Comparison of ENCODE assay signal across 9 cellular contexts in the genomic region with DNA sequence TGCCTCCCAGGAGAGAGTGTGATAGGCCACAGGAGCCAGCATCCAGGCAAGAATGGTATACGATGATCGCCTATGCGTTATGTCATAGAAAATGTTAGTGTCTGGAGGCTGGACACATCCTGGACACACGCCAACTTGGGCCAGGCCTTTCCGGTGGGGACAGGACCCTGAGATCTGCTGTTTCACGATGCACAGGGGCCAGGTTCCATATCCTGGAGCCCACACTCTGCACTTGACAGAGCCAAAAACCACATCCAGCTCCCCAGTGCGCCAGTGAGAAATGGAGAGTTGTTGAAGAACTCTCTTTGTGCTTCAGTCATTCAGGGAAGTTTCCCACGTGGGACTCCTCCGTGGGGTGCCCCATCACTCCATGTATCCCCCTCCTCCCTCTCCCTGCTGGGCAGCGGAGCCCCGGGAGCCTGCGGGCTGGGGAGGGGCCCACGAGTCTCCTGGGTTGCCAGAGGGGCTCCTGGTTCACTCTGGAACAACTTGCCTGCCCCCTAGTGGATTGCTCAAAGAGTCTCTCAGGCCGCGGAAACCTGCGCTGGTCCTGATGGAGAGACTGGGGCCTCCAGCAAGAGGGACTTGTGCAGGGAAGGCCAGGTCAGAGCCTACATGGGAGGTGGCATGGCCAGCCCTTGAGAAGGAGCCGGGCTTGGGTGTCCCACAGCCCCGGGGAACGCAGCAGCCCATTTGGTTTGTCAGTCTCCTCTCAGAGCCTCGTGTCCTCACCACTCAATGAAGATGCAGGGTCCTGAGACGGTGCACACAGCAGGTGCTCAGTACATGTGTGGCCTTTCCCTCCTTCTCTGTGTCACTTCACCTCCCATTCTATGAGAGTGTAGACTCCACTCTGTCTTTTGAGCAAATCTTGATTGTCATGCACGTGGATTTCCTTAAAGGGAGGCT. TPM values are rescaled to one million over a fixed set of nuclear protein-coding genes. Genes with fewer than 3 reads are reported as not detected.
DNase-seq lines count a peak whose midpoint lies in the region; ATAC-seq and TF ChIP-seq lines count a peak whose summit lies in the region.
"Had no signal": no experiment of that assay in that cellular context is flagged by ENCODE, and none has a peak within 500 bp of the region (broad histone marks: within the 10 kb centered on the region; RNA-seq: fewer than 3 reads in every experiment).

No MANE protein-coding gene starts in this region.

- no peak overlapping the region for H3K27ac Mint-ChIP-seq in HFFc6
- H3K27ac Mint-ChIP-seq in activated CD4-positive, alpha-beta T cell treated with anti-CD3 and anti-CD28 coated beads for 36 hours: no peak overlapping the region

- H3K36me3 Mint-ChIP-seq in HFFc6 (ENCODE audit: low read depth): no peaks in the 10 kb centered on the region
- no peaks in the 10 kb centered on the region for H3K36me3 Mint-ChIP-seq in activated CD4-positive, alpha-beta T cell treated with anti-CD3 and anti-CD28 coated beads for 36 hours (ENCODE audit: low read depth)
- H3K36me3 Mint-ChIP-seq: IgD-negative memory B cell had no signal

- TF ChIP-seq POLR2A in right lobe of liver (IDR thresholded peaks at IDR 0.05): no peak

- peak; percentile 90 for TF ChIP-seq CTCF in HFFc6 (IDR thresholded peaks at IDR 0.05)
- TF ChIP-seq CTCF in coronary artery (IDR thresholded peaks at IDR 0.05): peak; percentile 76
- TF ChIP-seq CTCF in right lobe of liver (IDR thresholded peaks at IDR 0.05): peak; percentile 62 to 70 (median 66)

- H3K4me3 ChIP-seq in coronary artery (peak overlapping the region; percentile 34), right lobe of liver (no peak overlapping the region)

- no peaks in the 10 kb centered on the region for H3K4me1 ChIP-seq in right lobe of liver

- no peaks in the 10 kb centered on the region for H3K9me3 ChIP-seq in right lobe of liver

- no peaks in the 10 kb centered on the region for H3K36me3 ChIP-seq in right lobe of liver

- H3K27me3 Mint-ChIP-seq in HFFc6 (ENCODE audit: insufficient read depth): peaks cover 13% of the 10 kb centered on the region
- H3K27me3 Mint-ChIP-seq in activated CD4-positive, alpha-beta T cell treated with anti-CD3 and anti-CD28 coated beads for 36 hours: peaks cover 7% of the 10 kb centered on the region

- H3K4me3 Mint-ChIP-seq in HFFc6: no peak overlapping the region
- no peak overlapping the region for H3K4me3 Mint-ChIP-seq in activated CD4-positive, alpha-beta T cell treated with anti-CD3 and anti-CD28 coated beads for 36 hours
- H3K4me3 Mint-ChIP-seq: IgD-negative memory B cell had no signal

- peak overlapping the region in 1 of 2 donors; percentile 8 for H3K27ac ChIP-seq in coronary artery
- H3K27ac ChIP-seq in right lobe of liver: no peak overlapping the region

- CTCF ChIA-PET in activated CD4-positive, alpha-beta T cell treated with anti-CD3 and anti-CD28 coated beads for 36 hours (lab: Charles Lee): interaction anchor here (0.5 to 1.9 kb wide), 11 partner anchors 22 to 473 kb away, joined by 3 to 8 read pairs (median 3); no protein-coding TSS in a partner anchor

- no peaks in the 10 kb centered on the region for H3K27me3 ChIP-seq in right lobe of liver

- peaks cover 7% of the 10 kb centered on the region; the same call in 1 of the 2 replicates for H3K4me1 Mint-ChIP-seq in HFFc6 (ENCODE audit: low read depth)
- H3K4me1 Mint-ChIP-seq in activated CD4-positive, alpha-beta T cell treated with anti-CD3 and anti-CD28 coated beads for 36 hours: no peaks in the 10 kb centered on the region

- POLR2A ChIA-PET in activated CD4-positive, alpha-beta T cell treated with anti-CD3 and anti-CD28 coated beads for 36 hours (lab: Charles Lee): interaction anchor here (0.7 kb wide), 1 partner anchor 103 kb away, joined by 3 read pairs; no protein-coding TSS in a partner anchor

- intact Hi-C loops in activated CD4-positive, alpha-beta T cell treated with anti-CD3 and anti-CD28 coated beads for 36 hours (cut with DNase I, micrococcal nuclease): loop anchor here (1.0 to 10.0 kb wide), 6 partner anchors 82 to 473 kb away; a partner anchor contains a TSS
- intact Hi-C loops in right lobe of liver (cut with DNase I): no loop called here

- peak; percentile 43 for DNase-seq in COLO668 (lab: John Stamatoyannopoulos, UW; ENCODE audit: unreplicated experiment)
- peak; percentile 50 for DNase-seq in HFFc6
- peak; percentile 50 for DNase-seq in NCI-H510A (lab: John Stamatoyannopoulos, UW)
- DNase-seq in activated CD4-positive, alpha-beta T cell treated with anti-CD3 and anti-CD28 coated beads for 36 hours: peak; percentile 82
- no peak for DNase-seq in coronary artery (ENCODE audit: low spot score)
- DNase-seq in right lobe of liver: peak in 2 of 3 donors; percentile 62 to 70
- DNase-seq in stimulated activated CD4-positive, alpha-beta T cell treated with anti-CD3 and anti-CD28 coated beads, TNF-alpha, amount 100 ng/mL, for 4 hours (ENCODE audit: low read depth in 3 of 3): peak; percentile 30 to 34 (median 30)

- peak; percentile 86 for ATAC-seq in activated CD4-positive, alpha-beta T cell treated with anti-CD3 and anti-CD28 coated beads for 36 hours
- ATAC-seq in right lobe of liver (peak; percentile 71 to 81 (median 80)), GM19023 (IDR thresholded peaks at IDR 0.05; ENCODE audit: unreplicated experiment) (no peak)

- WGBS in right lobe of liver (ENCODE audit: insufficient coverage, low coverage, low lambda C conversion rate, missing lambda C conversion rate): 7% methylated on average over 5 of the region's 22 CpGs

- H3K9me3 Mint-ChIP-seq in HFFc6: no peaks in the 10 kb centered on the region
- H3K9me3 Mint-ChIP-seq in activated CD4-positive, alpha-beta T cell treated with anti-CD3 and anti-CD28 coated beads for 36 hours (ENCODE audit: low read depth): no peaks in the 10 kb centered on the region
- H3K9me3 Mint-ChIP-seq: IgD-negative memory B cell had no signal

RNA-seq across cellular contexts. Expression of a gene that starts 10.2 kb away (rescaled TPM):
- 1 to 10 TPM in 3 of 6 experiments, under 1 TPM in 3; 0.57 to 1.3 (median 1.0) TPM for total RNA-seq in HFFc6 (2021; fragmentation: NEBNext Ultra II Directional; extraction: Animal tissue kit (Norgen Biotek cat#: 25700))
- 1 to 10 TPM; 4.7 to 5.7 TPM for total RNA-seq in activated CD4-positive, alpha-beta T cell treated with anti-CD3 and anti-CD28 coated beads for 36 hours
- 10 to 100 TPM in 4 of 6 experiments, 1 to 10 TPM in 2; 7.4 to 19.5 (median 14.5) TPM for total RNA-seq in right lobe of liver

Comparison
In these comparisons a context has a peak if more than half of its experiments do, and no peak if none do; other contexts are left out.
1. intact Hi-C loops: an anchor here in activated CD4-positive, alpha-beta T cell treated with anti-CD3 and anti-CD28 coated beads for 36 hours (1.0 to 10.0 kb wide); none called in right lobe of liver.